ENCODE assay signal across 1 cellular context in the genomic region with DNA sequence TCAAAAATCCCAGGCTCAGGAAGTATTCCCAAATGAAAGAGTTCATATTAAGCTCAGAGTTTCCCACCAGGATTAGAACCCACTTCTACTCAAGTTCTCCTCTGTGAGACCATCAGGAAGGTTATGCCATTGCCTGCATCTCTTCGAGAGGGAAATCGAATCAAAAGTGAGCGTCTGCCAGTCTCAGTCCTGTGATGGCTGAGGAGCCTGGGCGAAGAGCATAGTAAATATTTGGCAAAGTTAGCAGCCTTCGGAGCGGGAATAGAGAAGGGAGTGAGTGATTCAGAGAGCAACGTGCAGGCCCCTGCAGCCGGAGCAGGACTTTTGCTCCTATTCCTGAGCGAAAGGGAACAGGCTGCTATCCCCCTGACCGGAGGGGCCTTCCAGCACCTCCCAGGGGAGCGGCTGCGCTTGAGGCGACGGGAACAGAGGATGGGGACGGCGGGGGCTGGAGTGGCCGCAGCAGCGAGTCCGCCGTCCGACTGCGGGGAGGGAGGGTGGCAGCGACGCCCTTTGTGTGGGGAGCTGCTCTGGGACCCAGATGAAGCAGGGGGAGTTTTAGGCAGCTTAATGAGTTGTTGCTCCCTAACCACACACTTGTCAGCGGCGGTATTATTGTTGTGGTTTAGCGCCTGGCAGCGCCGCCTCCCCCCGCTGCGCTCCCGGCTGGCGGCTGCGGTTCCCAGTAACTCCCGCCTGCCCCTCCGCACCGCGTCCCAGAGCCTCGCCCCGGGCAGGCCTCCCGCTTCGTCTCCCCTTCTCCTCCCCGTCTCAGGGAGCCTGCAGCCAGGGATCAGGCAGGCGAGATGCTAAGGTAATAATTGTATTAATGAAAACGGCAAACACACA.
TF ChIP-seq lines count a peak whose summit lies in the region.

No MANE protein-coding gene starts in this region.

TF ChIP-seq in GM12878, 131 proteins besides CTCF, POLR2A, EP300 and RAD21:
- TF ChIP-seq STAT3 (IDR thresholded peaks at IDR 0.05; ENCODE audit: low read depth, low read length) (no peak), KAT2A (conservative IDR thresholded peaks at IDR 0.05; ENCODE audit: control insufficient read depth, low read depth, low read length) (no peak), TAF1 (IDR thresholded peaks at IDR 0.05; ENCODE audit: borderline replicate concordance, low read depth, low read length) (no peak), MEF2A (IDR thresholded peaks at IDR 0.05; ENCODE audit: insufficient read depth, low read depth, low read length) (no peak), NR2C1 (IDR thresholded peaks at IDR 0.05) (no peak), MTA2 (IDR thresholded peaks at IDR 0.05; ENCODE audit: low read depth) (peak; percentile 70), DPF2 (IDR thresholded peaks at IDR 0.05) (peak; percentile 81), IKZF1 (conservative IDR thresholded peaks at IDR 0.05) (peak; percentile 90), GATAD2B (conservative IDR thresholded peaks at IDR 0.05; ENCODE audit: low read depth) (peak; percentile 82), RELB (IDR thresholded peaks at IDR 0.05; ENCODE audit: low read depth) (0 out of 2 replicates have a peak, but pooled peaks have one; percentile 38), NR2F1 (conservative IDR thresholded peaks at IDR 0.05) (peak; percentile 49), RB1 (IDR thresholded peaks at IDR 0.05; ENCODE audit: borderline replicate concordance) (0 out of 2 replicates have a peak, but pooled peaks have one; percentile 28), HDGF (IDR thresholded peaks at IDR 0.05) (no peak), ATF7 (IDR thresholded peaks at IDR 0.05; ENCODE audit: low read depth) (no peak), MEF2B (IDR thresholded peaks at IDR 0.05; ENCODE audit: partially characterized antibody, poor library complexity, severe bottlenecking) (peak; percentile 62), BCL11A (IDR thresholded peaks at IDR 0.05; ENCODE audit: low read depth, low read length) (peak; percentile 20; the same call in 1 of the 2 replicates), SUZ12 (IDR thresholded peaks at IDR 0.05; ENCODE audit: unreplicated experiment) (peak; percentile 48), ZNF217 (IDR thresholded peaks at IDR 0.05) (no peak), WRNIP1 (IDR thresholded peaks at IDR 0.05; ENCODE audit: borderline replicate concordance, low read depth, low read length) (no peak), IKZF2 (IDR thresholded peaks at IDR 0.05) (peak; percentile 69 to 76), BHLHE40 (IDR thresholded peaks at IDR 0.05; ENCODE audit: borderline replicate concordance in 1 of 2, low read depth in 2 of 2, low read length in 1 of 2) (peak in 1 of 2 experiments; percentile 31; a peak in 1 of 4 replicates), HCFC1 (IDR thresholded peaks at IDR 0.05; ENCODE audit: low read length) (no peak), BCLAF1 (IDR thresholded peaks at IDR 0.05) (no peak), RUNX3 (IDR thresholded peaks at IDR 0.05; ENCODE audit: low read length) (peak; percentile 65), NR2C2 (IDR thresholded peaks at IDR 0.05; ENCODE audit: borderline replicate concordance, control insufficient read depth, insufficient read length, low read depth) (no peak), LARP7 (IDR thresholded peaks at IDR 0.05) (0 out of 2 replicates have a peak, but pooled peaks have one; percentile 22), MXI1 (IDR thresholded peaks at IDR 0.05; ENCODE audit: low read depth, low read length) (peak; percentile 38; the same call in 1 of the 2 replicates), PKNOX1 (IDR thresholded peaks at IDR 0.05) (no peak)
- TF ChIP-seq, protein P1, sequence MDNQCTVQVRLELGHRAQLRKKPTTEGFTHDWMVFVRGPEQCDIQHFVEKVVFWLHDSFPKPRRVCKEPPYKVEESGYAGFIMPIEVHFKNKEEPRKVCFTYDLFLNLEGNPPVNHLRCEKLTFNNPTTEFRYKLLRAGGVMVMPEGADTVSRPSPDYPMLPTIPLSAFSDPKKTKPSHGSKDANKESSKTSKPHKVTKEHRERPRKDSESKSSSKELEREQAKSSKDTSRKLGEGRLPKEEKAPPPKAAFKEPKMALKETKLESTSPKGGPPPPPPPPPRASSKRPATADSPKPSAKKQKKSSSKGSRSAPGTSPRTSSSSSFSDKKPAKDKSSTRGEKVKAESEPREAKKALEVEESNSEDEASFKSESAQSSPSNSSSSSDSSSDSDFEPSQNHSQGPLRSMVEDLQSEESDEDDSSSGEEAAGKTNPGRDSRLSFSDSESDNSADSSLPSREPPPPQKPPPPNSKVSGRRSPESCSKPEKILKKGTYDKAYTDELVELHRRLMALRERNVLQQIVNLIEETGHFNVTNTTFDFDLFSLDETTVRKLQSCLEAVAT (IDR thresholded peaks at IDR 0.05), result 0 out of 2 replicates have a peak, but pooled peaks have one; percentile 33
